In genomic region chr19:19663292-19664120, GRCh38 we compare ENCODE assay signal across 8 cellular contexts. TPM values are rescaled to one million over a fixed set of nuclear protein-coding genes. Genes with fewer than 3 reads are reported as not detected.
A peak's percentile ranks its signal among the peaks of the same experiment; 100 is the strongest.
DNase-seq lines count a peak whose midpoint lies in the region; ATAC-seq, FAIRE-seq and TF ChIP-seq lines count a peak whose summit lies in the region.

ATP13A1 (minus strand) TSS chr19:19663676; CDS start chr19:19663666, 10 bp downstream.

- H3K9me3 ChIP-seq in keratinocyte (ENCODE audit: control insufficient read depth, low read depth, low read length): no peaks in the 10 kb centered on the region

- H4K20me1 ChIP-seq in keratinocyte (ENCODE audit: control insufficient read depth, extremely low read depth, insufficient read depth, low read length): peaks cover 6% of the 10 kb centered on the region

- no peaks in the 10 kb centered on the region for H3K27me3 ChIP-seq in keratinocyte (ENCODE audit: control insufficient read depth, extremely low read depth, insufficient read depth, low read length)

- peaks cover 35% of the 10 kb centered on the region for H3K79me2 ChIP-seq in keratinocyte (ENCODE audit: control insufficient read depth, insufficient read depth, low read length)

- peak; percentile 44 for FAIRE-seq in keratinocyte (lab: Jason Lieb, UNC)

- peak; percentile 99 for DNase-seq in Ammon's horn (ENCODE audit: low spot score)
- peak; percentile 98 for DNase-seq in NCI-H446 treated with DMSO at 0.1 percent for 48 hours (lab: John Stamatoyannopoulos, UW)
- peak; percentile 99 for DNase-seq in cerebellar cortex (ENCODE audit: low spot score)
- peak; percentile 69 for DNase-seq in keratinocyte (ENCODE audit: low read depth, low spot score)
- peak; percentile 82 to 90 for DNase-seq in stimulated activated CD4-positive, alpha-beta T cell treated with anti-CD3 and anti-CD28 coated beads, Interleukin-15, amount 100 ng/mL, for 1 hour (ENCODE audit: low read depth in 1 of 2, low spot score in 1 of 2)

- H3K27ac ChIP-seq in keratinocyte (ENCODE audit: control insufficient read depth, insufficient read depth, low read length): peak within 1 kb of the TSS; percentile 85

- no peaks in the 10 kb centered on the region for H3K9me1 ChIP-seq in keratinocyte (ENCODE audit: control insufficient read depth, extremely low read depth, insufficient read depth, low read length)

- peaks cover 16% of the 10 kb centered on the region for H3K4me1 ChIP-seq in keratinocyte (ENCODE audit: control insufficient read depth, extremely low read depth, insufficient read depth, low read length)

- peak within 1 kb of the TSS; percentile 77 for H3K4me2 ChIP-seq in keratinocyte (ENCODE audit: control insufficient read depth, extremely low read depth, insufficient read depth, low read depth, low read length)

- H3K4me3 ChIP-seq in keratinocyte (ENCODE audit: control insufficient read depth in 2 of 3, extremely low read depth in 1 of 3, insufficient read depth in 2 of 3, low read depth in 1 of 3, low read length in 3 of 3): peak within 1 kb of the TSS; percentile 57 to 80 (median 79)

- peak within 1 kb of the TSS; percentile 86 for H3K9ac ChIP-seq in keratinocyte (ENCODE audit: control insufficient read depth, extremely low read depth, insufficient read depth, low read length)

- dilution Hi-C loops in keratinocyte (cut with MboI; ENCODE audit: extremely low pct_ligation_motif_present, low sequenced_read_pairs): no loop called here

- peak in 2 of 3 experiments; percentile 33 to 42 for TF ChIP-seq CTCF in keratinocyte (optimal IDR thresholded peaks at IDR 0.05 in 1 of 3, IDR thresholded peaks at IDR 0.05 in 1 of 3, conservative IDR thresholded peaks at IDR 0.05 in 1 of 3; ENCODE audit: extremely low read depth in 1 of 3, insufficient read depth in 2 of 3, low read length in 3 of 3)

- peaks cover 10 to 25% of the 10 kb centered on the region in 2 experiments for H3K36me3 ChIP-seq in keratinocyte (ENCODE audit: control insufficient read depth in 2 of 2, extremely low read depth in 1 of 2, insufficient read depth in 2 of 2, low read length in 2 of 2)

- ATAC-seq in GM19043 (IDR thresholded peaks at IDR 0.05; ENCODE audit: low read depth, unreplicated experiment): peak; percentile 54
- peak; percentile 65 for ATAC-seq in HG03378 (IDR thresholded peaks at IDR 0.05; ENCODE audit: unreplicated experiment)
- ATAC-seq in activated CD4-positive, CD25-positive, alpha-beta regulatory T cell treated with anti-CD3 and anti-CD28 coated beads, Interleukin-2, amount 50 U/mL, for 24 hours: peak; percentile 78 to 81

- peak within 1 kb of the TSS; percentile 96 for H2AFZ ChIP-seq in keratinocyte (ENCODE audit: control insufficient read depth, low read length)

RNA-seq across cellular contexts. Expression of gene ATP13A1, which starts in this region (rescaled TPM):
- 9.8 to 20.5 TPM (median 17.7 TPM) in 3 replicates for polyA plus RNA-seq in keratinocyte
- 12.0 TPM for polyA plus RNA-seq in keratinocyte (2011; ENCODE audit: low read depth)
- 8.6 and 16.9 TPM in 2 replicates for polyA plus RNA-seq in keratinocyte (2011; cell fraction: cytosol; rRNA removed)
- 85.1 and 101 TPM in 2 replicates for polyA plus RNA-seq in keratinocyte (2011; cell fraction: nucleus; rRNA removed)
- polyA plus RNA-seq in keratinocyte (2012; ENCODE audit: low replicate concordance): 22.4 and 33.0 TPM in 2 replicates
- 52.5 to 150 TPM (median 59.8 TPM) in 3 replicates for polyA minus RNA-seq in keratinocyte
- polyA minus RNA-seq in keratinocyte (2011; cell fraction: cytosol; rRNA and poly(A)+ RNA removed): 42.2 TPM
- 75.9 and 98.4 TPM in 2 replicates for polyA minus RNA-seq in keratinocyte (2011; cell fraction: nucleus; rRNA and poly(A)+ RNA removed)

Comparison
In these comparisons a context has a peak if more than half of its experiments do, and no peak if none do; other contexts are left out.
1. Peak in every context shown above with its lines: DNase-seq, ATAC-seq, H3K4me3 ChIP-seq and H3K27ac ChIP-seq.